Comparison of ENCODE assay signal across 1 cellular context in the genomic region with DNA sequence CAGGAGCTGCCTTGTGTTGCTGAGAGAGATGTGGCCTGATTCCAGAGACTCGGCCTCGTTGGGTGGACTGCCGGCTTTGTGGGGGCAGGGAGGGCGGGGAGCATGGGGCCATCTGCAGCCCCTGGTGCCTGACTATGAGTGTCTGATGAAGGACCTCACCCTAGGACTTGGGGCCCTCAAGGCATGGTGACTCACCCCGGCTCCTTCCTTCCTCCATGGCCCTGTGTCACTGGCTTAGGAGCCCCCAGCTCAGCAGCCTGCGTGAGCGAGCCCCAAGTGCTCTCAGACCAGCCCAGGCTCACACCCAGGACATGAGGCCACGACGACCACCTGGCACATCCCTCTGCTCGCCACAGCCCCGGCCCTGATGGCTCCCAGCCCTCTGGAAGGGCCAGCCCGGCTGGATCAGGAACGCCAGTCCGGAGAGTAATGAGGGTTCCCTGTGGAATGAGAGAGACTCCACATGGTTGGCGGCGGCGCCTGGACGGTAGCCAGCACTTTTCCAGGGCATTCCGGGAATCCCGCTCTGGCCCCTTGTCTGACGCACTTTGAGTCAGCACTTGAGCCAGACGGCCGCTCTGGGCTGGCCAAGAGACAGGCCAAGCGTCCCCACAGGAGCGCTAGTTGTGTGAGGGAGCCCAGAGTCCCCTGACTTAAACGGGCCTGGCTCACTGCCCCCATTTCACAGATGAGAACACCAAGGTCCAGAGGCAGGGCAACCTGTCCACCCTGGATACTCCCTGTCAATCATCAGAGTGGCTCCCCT.
TF ChIP-seq lines count a peak whose summit lies in the region.

No MANE protein-coding gene starts in this region.

TF ChIP-seq in SK-N-SH, 30 proteins besides CTCF, POLR2A, EP300 and RAD21 (continued from another document):
- TF ChIP-seq MEF2A (IDR thresholded peaks at IDR 0.05; ENCODE audit: borderline replicate concordance, low read depth) (no peak), SIN3A (IDR thresholded peaks at IDR 0.05; ENCODE audit: borderline replicate concordance, low read depth, low read length) (0 out of 2 replicates have a peak, but pooled peaks have one; percentile 22), NFIC (IDR thresholded peaks at IDR 0.05; ENCODE audit: borderline replicate concordance) (peak; percentile 99), TEAD4 (IDR thresholded peaks at IDR 0.05; ENCODE audit: borderline replicate concordance, insufficient read depth) (peak; percentile 91)
- TF ChIP-seq, protein P1, sequence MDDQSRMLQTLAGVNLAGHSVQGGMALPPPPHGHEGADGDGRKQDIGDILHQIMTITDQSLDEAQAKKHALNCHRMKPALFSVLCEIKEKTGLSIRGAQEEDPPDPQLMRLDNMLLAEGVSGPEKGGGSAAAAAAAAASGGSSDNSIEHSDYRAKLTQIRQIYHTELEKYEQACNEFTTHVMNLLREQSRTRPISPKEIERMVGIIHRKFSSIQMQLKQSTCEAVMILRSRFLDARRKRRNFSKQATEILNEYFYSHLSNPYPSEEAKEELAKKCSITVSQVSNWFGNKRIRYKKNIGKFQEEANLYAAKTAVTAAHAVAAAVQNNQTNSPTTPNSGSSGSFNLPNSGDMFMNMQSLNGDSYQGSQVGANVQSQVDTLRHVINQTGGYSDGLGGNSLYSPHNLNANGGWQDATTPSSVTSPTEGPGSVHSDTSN (IDR thresholded peaks at IDR 0.05), result peak; percentile 76
- TF ChIP-seq, protein P2, sequence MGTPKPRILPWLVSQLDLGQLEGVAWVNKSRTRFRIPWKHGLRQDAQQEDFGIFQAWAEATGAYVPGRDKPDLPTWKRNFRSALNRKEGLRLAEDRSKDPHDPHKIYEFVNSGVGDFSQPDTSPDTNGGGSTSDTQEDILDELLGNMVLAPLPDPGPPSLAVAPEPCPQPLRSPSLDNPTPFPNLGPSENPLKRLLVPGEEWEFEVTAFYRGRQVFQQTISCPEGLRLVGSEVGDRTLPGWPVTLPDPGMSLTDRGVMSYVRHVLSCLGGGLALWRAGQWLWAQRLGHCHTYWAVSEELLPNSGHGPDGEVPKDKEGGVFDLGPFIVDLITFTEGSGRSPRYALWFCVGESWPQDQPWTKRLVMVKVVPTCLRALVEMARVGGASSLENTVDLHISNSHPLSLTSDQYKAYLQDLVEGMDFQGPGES (IDR thresholded peaks at IDR 0.05; ENCODE audit: low read depth, low read length), result no peak
